In the genomic region with DNA sequence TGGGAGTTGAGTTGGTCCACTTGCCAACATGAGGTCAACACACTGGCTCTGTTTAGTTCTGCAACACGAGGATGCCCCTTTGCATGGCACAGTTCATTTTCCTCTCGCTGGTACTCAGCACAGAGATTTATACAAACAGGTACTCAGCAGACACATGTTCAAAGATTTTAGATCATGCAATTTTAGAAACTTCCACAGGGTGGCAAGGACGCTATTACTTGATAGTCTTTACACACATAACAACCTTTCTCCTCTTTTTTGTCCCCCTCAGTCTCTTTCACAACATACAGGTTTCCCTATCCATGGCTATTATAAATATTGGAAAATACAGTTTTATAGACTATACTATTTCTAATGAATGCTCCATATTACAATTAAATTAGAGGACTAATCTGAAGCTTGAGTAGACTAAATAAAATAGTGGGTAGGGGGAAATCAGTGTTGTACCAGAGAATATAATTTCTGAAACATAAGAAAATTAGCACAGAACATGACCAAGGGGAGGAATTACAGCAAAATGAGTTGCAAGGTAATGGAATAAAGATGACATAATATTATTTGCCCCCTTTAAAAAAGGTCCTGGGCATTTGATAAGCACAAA, we compare ENCODE assay signal across 8 cellular contexts.
DNase-seq lines count a peak whose midpoint lies in the region; ATAC-seq and TF ChIP-seq lines count a peak whose summit lies in the region.
"Had no signal": no experiment of that assay in that cellular context is flagged by ENCODE, and none has a peak within 500 bp of the region (broad histone marks: within the 10 kb centered on the region; RNA-seq: fewer than 3 reads in every experiment).

No MANE protein-coding gene starts in this region.

- H3K9me3 Mint-ChIP-seq in progenitor cell of endocrine pancreas (ENCODE audit: low read depth), result no peaks in the 10 kb centered on the region

- no peaks in the 10 kb centered on the region for H3K4me1 Mint-ChIP-seq in progenitor cell of endocrine pancreas (ENCODE audit: low read depth)

- H3K4me3 Mint-ChIP-seq in progenitor cell of endocrine pancreas (ENCODE audit: low read depth), result no peak overlapping the region

- H3K4me1 ChIP-seq in mucosa of descending colon (ENCODE audit: low read depth) (no peaks in the 10 kb centered on the region), sigmoid colon (no peaks in the 10 kb centered on the region)

- H3K4me3 ChIP-seq in mucosa of descending colon (no peak overlapping the region), sigmoid colon (no peak overlapping the region)

- ATAC-seq in HG03108 (IDR thresholded peaks at IDR 0.05; ENCODE audit: unreplicated experiment), result no peak
- ATAC-seq in mucosa of descending colon, result no peak

- H3K9me3 ChIP-seq in mucosa of descending colon (no peaks in the 10 kb centered on the region), sigmoid colon (no peaks in the 10 kb centered on the region)

- 16 to 40% methylated on average over 3 of the region's 3 CpGs for WGBS in sigmoid colon, 2 donors

- DNase-seq in HT-29 (ENCODE audit: low spot score) (peak; percentile 57), NCI-H526 (lab: John Stamatoyannopoulos, UW) (peak; percentile 40 to 68), dermis microvascular lymphatic vessel endothelial cell (ENCODE audit: low read depth in 2 of 2) (peak; percentile 9 to 17), progenitor cell of endocrine pancreas (ENCODE audit: low spot score, unreplicated experiment) (no peak), mucosa of descending colon (no peak), sigmoid colon (no peak)
- DNase-seq: erythroblast had no signal

- TF ChIP-seq EP300 in sigmoid colon (IDR thresholded peaks at IDR 0.05), result no peak

- peak; percentile 63 for TF ChIP-seq CTCF in progenitor cell of endocrine pancreas (IDR thresholded peaks at IDR 0.05; ENCODE audit: unreplicated experiment)
- no peak for TF ChIP-seq CTCF in mucosa of descending colon (IDR thresholded peaks at IDR 0.05)
- TF ChIP-seq CTCF in sigmoid colon (IDR thresholded peaks at IDR 0.05), result peak in 2 of 4 experiments; percentile 10 to 12

- H3K36me3 ChIP-seq in mucosa of descending colon (ENCODE audit: low read depth) (no peaks in the 10 kb centered on the region), sigmoid colon (no peaks in the 10 kb centered on the region)

- no peak overlapping the region for H3K27ac ChIP-seq in sigmoid colon

- H3K27me3 Mint-ChIP-seq in progenitor cell of endocrine pancreas, result no peaks in the 10 kb centered on the region

- H3K36me3 Mint-ChIP-seq in progenitor cell of endocrine pancreas (ENCODE audit: insufficient read depth), result no peaks in the 10 kb centered on the region

- intact Hi-C loops in mucosa of descending colon (cut with DNase I, micrococcal nuclease) (no loop called here), sigmoid colon (cut with DNase I) (no loop called here)

- TF ChIP-seq POLR2A in sigmoid colon (IDR thresholded peaks at IDR 0.05), result no peak

- H3K27me3 ChIP-seq in sigmoid colon, result no peaks in the 10 kb centered on the region

- no peak overlapping the region for H3K27ac Mint-ChIP-seq in progenitor cell of endocrine pancreas

Comparison
In these comparisons a context has a peak if more than half of its experiments do, and no peak if none do; other contexts are left out.
1. DNase-seq: peak in HT-29 (single experiment), NCI-H526 (2 of 2) and dermis microvascular lymphatic vessel endothelial cell (2 of 2); none in progenitor cell of endocrine pancreas (single experiment), mucosa of descending colon (0 of 3) and sigmoid colon (single experiment).